9 cellular contexts compared by ENCODE assay signal in the genomic region with DNA sequence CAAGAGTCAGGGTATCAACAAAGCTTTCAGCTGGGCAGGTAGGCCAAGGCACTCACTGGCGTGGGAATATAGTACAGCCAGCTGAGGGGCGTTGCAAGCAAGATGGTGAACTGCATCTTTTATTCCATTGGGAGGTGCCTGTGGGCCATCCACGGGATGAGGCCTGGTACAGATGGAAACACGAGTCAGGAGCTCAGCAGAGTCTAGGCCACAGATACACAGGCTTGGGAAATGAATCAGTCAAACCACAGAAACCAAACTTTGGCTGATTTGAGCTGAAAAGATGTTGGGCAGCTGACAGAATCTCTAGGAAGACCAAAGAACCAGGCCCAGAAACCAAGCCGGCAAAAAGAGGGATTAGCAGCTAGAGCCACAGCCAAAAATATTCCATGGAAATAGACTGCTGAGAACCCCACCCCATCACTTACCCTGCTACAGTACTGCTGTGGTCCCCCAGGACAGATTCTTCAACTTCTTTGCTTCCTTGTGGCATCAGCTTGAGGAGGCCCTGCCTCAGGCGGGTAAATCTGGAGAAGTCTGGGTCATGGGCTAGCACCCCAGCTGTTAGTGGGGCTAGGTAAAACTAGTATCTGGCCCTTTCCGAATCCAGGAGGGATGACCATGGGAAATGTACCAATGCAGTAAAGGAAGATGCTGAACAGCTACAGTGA.
DNase-seq lines count a peak whose midpoint lies in the region; ATAC-seq and TF ChIP-seq lines count a peak whose summit lies in the region.
"Had no signal": no experiment of that assay in that cellular context is flagged by ENCODE, and none has a peak within 500 bp of the region (broad histone marks: within the 10 kb centered on the region; RNA-seq: fewer than 3 reads in every experiment).

No MANE protein-coding gene starts in this region.

- H3K27ac ChIP-seq in foreskin keratinocyte, result peak overlapping the region; percentile 23

- peaks cover 30% of the 10 kb centered on the region for H3K4me1 Mint-ChIP-seq in T-helper 1 cell treated with Interleukin-12 subunit alpha and Interleukin-12 subunit beta and Interleukin-4 antibody, amounts not matched to agents 30 μg/mL and 1 μg/mL, for 36 hours (ENCODE audit: low read depth)

- no peaks in the 10 kb centered on the region for H3K9me3 Mint-ChIP-seq in T-helper 1 cell treated with Interleukin-12 subunit alpha and Interleukin-12 subunit beta and Interleukin-4 antibody, amounts not matched to agents 30 μg/mL and 1 μg/mL, for 36 hours

- ATAC-seq in GM21717 (IDR thresholded peaks at IDR 0.05; ENCODE audit: unreplicated experiment) (peak; percentile 60), foreskin keratinocyte (peak; percentile 77), HG03108 (IDR thresholded peaks at IDR 0.05; ENCODE audit: unreplicated experiment) (no peak), GM21528 (IDR thresholded peaks at IDR 0.05; ENCODE audit: low FRiP score, unreplicated experiment) (no peak)

- TF ChIP-seq CTCF in AG09319 (IDR thresholded peaks at IDR 0.05; ENCODE audit: low read depth, low read length) (no peak), foreskin keratinocyte (conservative IDR thresholded peaks at IDR 0.05) (peak; percentile 30)

- no peak overlapping the region for H3K27ac Mint-ChIP-seq in T-helper 1 cell treated with Interleukin-12 subunit alpha and Interleukin-12 subunit beta and Interleukin-4 antibody, amounts not matched to agents 30 μg/mL and 1 μg/mL, for 36 hours

- peak; percentile 67 for DNase-seq in AG09319 (ENCODE audit: extremely low read depth, low read depth)
- peak; percentile 58 to 79 for DNase-seq in foreskin keratinocyte
- no peak for DNase-seq in NCI-H2107 treated with DMSO at 0.1 percent for 48 hours (lab: John Stamatoyannopoulos, UW; ENCODE audit: unreplicated experiment)
- no peak for DNase-seq in NCI-H2171 (lab: John Stamatoyannopoulos, UW)
- DNase-seq: NCI-H1092 had no signal

- peak overlapping the region; percentile 16 for H3K4me3 Mint-ChIP-seq in T-helper 1 cell treated with Interleukin-12 subunit alpha and Interleukin-12 subunit beta and Interleukin-4 antibody, amounts not matched to agents 30 μg/mL and 1 μg/mL, for 36 hours

- no peaks in the 10 kb centered on the region for H3K27me3 Mint-ChIP-seq in T-helper 1 cell treated with Interleukin-12 subunit alpha and Interleukin-12 subunit beta and Interleukin-4 antibody, amounts not matched to agents 30 μg/mL and 1 μg/mL, for 36 hours (ENCODE audit: low read depth)

- H3K27me3 ChIP-seq in foreskin keratinocyte, result no peaks in the 10 kb centered on the region

- H3K36me3 Mint-ChIP-seq in T-helper 1 cell treated with Interleukin-12 subunit alpha and Interleukin-12 subunit beta and Interleukin-4 antibody, amounts not matched to agents 30 μg/mL and 1 μg/mL, for 36 hours (ENCODE audit: low read depth), result peaks cover 17% of the 10 kb centered on the region

- H3K4me1 ChIP-seq in foreskin keratinocyte, result no peaks in the 10 kb centered on the region

Comparison
In these comparisons a context has a peak if more than half of its experiments do, and no peak if none do; other contexts are left out.
1. DNase-seq: peak in AG09319 (single experiment) and foreskin keratinocyte (2 of 2); none in NCI-H2107 treated with DMSO at 0.1 percent for 48 hours (single experiment) and NCI-H2171 (single experiment).
2. ATAC-seq: peak in GM21717 (single experiment) and foreskin keratinocyte (single experiment); none in HG03108 (single experiment) and GM21528 (single experiment).